Comparison of ENCODE assay signal across 13 cellular contexts in the genomic region with DNA sequence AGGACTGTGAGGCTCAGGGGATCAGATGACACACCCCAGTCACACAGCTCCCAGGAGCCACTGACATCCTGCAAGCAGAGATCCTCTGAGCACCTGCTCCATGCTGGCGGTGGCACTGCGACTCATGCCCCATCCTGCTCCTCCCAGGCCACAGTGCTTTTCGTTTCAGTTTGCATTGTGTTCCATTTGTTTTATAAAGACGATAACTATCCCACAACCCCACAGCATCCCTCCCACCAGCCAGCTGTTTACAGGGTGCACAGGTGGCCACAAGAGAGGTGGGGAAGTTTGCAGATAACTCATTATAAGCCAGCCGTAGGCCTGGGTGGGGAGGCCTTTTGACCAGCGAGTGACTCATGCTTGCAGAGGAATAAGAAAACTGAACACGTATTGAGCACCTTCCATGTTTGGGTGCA. TPM values are rescaled to one million over a fixed set of nuclear protein-coding genes. Genes with fewer than 3 reads are reported as not detected.
DNase-seq lines count a peak whose midpoint lies in the region; ATAC-seq, FAIRE-seq and TF ChIP-seq lines count a peak whose summit lies in the region.
"Had no signal": no experiment of that assay in that cellular context is flagged by ENCODE, and none has a peak within 500 bp of the region (broad histone marks: within the 10 kb centered on the region; RNA-seq: fewer than 3 reads in every experiment).

No MANE protein-coding gene starts in this region.

- intact Hi-C loops in Calu3 (cut with micrococcal nuclease; ENCODE audit: unreplicated experiment): loop anchor here (10.0 kb wide), 1 partner anchor 98 kb away; no protein-coding TSS in a partner anchor
- intact Hi-C loops in left lung (cut with DNase I): no loop called here

- H3K4me1 ChIP-seq in left lung: no peaks in the 10 kb centered on the region

- no peaks in the 10 kb centered on the region for H3K36me3 ChIP-seq in left lung

- CTCF ChIA-PET in Calu3 (lab: Charles Lee): interaction anchor here (1.3 kb wide), 1 partner anchor 29 kb away, joined by 3 read pairs; a partner anchor contains a TSS

- H3K9me3 Mint-ChIP-seq in Calu3 (ENCODE audit: low read depth, unreplicated experiment): peaks cover 3% of the 10 kb centered on the region

- FAIRE-seq in GM12891 (lab: Jason Lieb, UNC): no peak

- no peak for TF ChIP-seq POLR2A in GM12891 (IDR thresholded peaks at IDR 0.05; ENCODE audit: low read depth, low read length)

- no peak overlapping the region for H3K27ac ChIP-seq in left lung

- TF ChIP-seq CTCF in Calu3 (IDR thresholded peaks at IDR 0.05; ENCODE audit: unreplicated experiment) (no peak), left lung (IDR thresholded peaks at IDR 0.05) (no peak)

- BruUV-seq in Calu3 (replicated peaks; lab: Mats Ljungman, UMichigan): no TSS peak

- H3K4me3 Mint-ChIP-seq in Calu3 (ENCODE audit: low read depth, unreplicated experiment): peak overlapping the region; percentile 20
- H3K4me3 Mint-ChIP-seq: neural crest cell had no signal

- H3K9me3 ChIP-seq in left lung: no peaks in the 10 kb centered on the region

- H3K36me3 Mint-ChIP-seq in Calu3 (ENCODE audit: insufficient read depth, unreplicated experiment): peaks cover 4% of the 10 kb centered on the region

- no peaks in the 10 kb centered on the region for H3K27me3 ChIP-seq in left lung
- H3K27me3 ChIP-seq: dorsolateral prefrontal cortex had no signal

- H3K4me1 Mint-ChIP-seq in Calu3 (ENCODE audit: low read depth, unreplicated experiment): peaks cover 13% of the 10 kb centered on the region
- H3K4me1 Mint-ChIP-seq: neural crest cell had no signal

- no peaks in the 10 kb centered on the region for H3K27me3 Mint-ChIP-seq in Calu3 (ENCODE audit: unreplicated experiment)

- no peak overlapping the region for H3K4me3 ChIP-seq in left lung
- H3K4me3 ChIP-seq: dorsolateral prefrontal cortex had no signal

- peak; percentile 57 for ATAC-seq in HG03432 (IDR thresholded peaks at IDR 0.05; ENCODE audit: unreplicated experiment)
- ATAC-seq in left lung: peak; percentile 36
- no peak for ATAC-seq in HG03135 (IDR thresholded peaks at IDR 0.05; ENCODE audit: unreplicated experiment)
- ATAC-seq in GM19328 (IDR thresholded peaks at IDR 0.05; ENCODE audit: unreplicated experiment): no peak

- DNase-seq in Calu3 (peak; percentile 55), SW480 (ENCODE audit: low spot score) (peak; percentile 89), left lung (no peak), GM12891 (ENCODE audit: insufficient read length, low spot score) (no peak), GM03348 (ENCODE audit: low spot score) (no peak)
- DNase-seq: DMS79 treated with DMSO at 0.1 percent for 48 hours, Kasumi-1, SHP77 treated with DMSO at 0.1 percent for 48 hours had no signal

- peak overlapping the region; percentile 80 for H3K27ac Mint-ChIP-seq in Calu3 (ENCODE audit: unreplicated experiment)

TF ChIP-seq in GM12891, 5 proteins besides CTCF, POLR2A, EP300 and RAD21:
- TF ChIP-seq POU2F2 (IDR thresholded peaks at IDR 0.05; ENCODE audit: low read depth, low read length): no peak

RNA-seq across cellular contexts. Expression of a gene that starts 28.2 kb away (rescaled TPM):
- total RNA-seq in Calu3 (2022): 6.6 and 9.1 TPM in 2 replicates
- under 1 TPM in 1 of 2 donors, not detected in 1; 0.50 TPM for total RNA-seq in left lung
- not detected for polyA plus RNA-seq in GM12891 (2012; ENCODE audit: low read depth, missing spikeins)
- total RNA-seq: neural crest cell had no signal

RNA-seq across cellular contexts. Expression of a gene that starts 48.1 kb away (rescaled TPM):
- total RNA-seq in Calu3 (2022): 17.6 and 22.0 TPM in 2 replicates
- 1 to 10 TPM; 7.9 to 8.1 TPM for total RNA-seq in left lung
- 0.40 TPM for polyA plus RNA-seq in GM12891 (2012; ENCODE audit: low read depth, missing spikeins)

Comparison
In these comparisons a context has a peak if more than half of its experiments do, and no peak if none do; other contexts are left out.
1. DNase-seq: peak in Calu3 (single experiment) and SW480 (single experiment); none in left lung (0 of 2), GM12891 (single experiment) and GM03348 (single experiment).
2. ATAC-seq: peak in HG03432 (single experiment) and left lung (single experiment); none in HG03135 (single experiment) and GM19328 (single experiment).